In the genomic region with DNA sequence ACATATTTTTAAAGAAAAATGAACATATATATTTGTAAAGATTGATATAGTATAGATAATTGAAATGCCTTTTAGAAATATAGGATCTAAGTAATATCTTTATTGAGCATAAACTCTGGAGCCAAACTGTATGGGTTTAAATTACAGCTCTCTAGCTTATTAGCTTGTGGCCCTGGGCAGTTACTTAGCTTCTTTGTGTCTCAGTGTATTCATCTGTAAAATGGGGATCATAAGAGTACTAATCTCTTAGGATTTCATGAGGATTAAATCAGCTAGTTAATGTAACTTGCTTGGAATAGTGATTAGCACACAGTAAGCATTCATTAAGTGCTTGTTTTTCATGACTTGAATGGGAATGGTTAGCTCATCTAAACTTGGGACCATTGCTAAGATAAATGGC, we compare ENCODE assay signal across 9 cellular contexts.
"Had no signal": no experiment of that assay in that cellular context is flagged by ENCODE, and none has a peak within 500 bp of the region (broad histone marks: within the 10 kb centered on the region; RNA-seq: fewer than 3 reads in every experiment).

No MANE protein-coding gene starts in this region.

- H3K4me1 ChIP-seq: HAP-1 had no signal

- H3K9me3 ChIP-seq: HAP-1 had no signal

- H3K9ac ChIP-seq: GM23248 had no signal

- ATAC-seq: HCT116 had no signal

- H3K4me3 ChIP-seq: GM23248, HAP-1 had no signal

- H3K27ac ChIP-seq: GM23248, HL-60 had no signal

- DNase-seq: GM23248, GOT3, H7, HFFc6, IMR-90, KBM-7 had no signal

- H2AFZ ChIP-seq: GM23248 had no signal
